Comparison of ENCODE assay signal across 30 cellular contexts in the genomic region with DNA sequence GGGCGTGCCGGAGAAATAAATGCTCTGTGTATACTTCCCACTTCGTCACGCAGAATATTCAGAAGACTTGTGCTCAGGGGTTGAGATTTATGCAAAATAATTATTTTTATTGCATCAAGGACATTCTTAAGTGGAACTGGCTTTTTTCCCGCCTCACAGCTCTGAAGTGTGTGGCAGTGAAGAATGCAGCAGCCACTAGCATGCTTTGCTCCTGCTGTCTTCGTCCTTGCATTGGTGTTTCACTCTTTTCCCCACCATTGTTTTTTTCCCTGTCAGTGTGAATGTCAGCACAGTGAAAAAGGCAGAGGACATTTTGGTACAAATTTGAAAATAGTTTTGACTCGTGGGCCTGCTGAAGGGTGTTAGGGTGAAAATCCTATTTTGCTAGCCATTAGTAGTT.
DNase-seq lines count a peak whose midpoint lies in the region; ATAC-seq, FAIRE-seq and TF ChIP-seq lines count a peak whose summit lies in the region.
"Had no signal": no experiment of that assay in that cellular context is flagged by ENCODE, and none has a peak within 500 bp of the region (broad histone marks: within the 10 kb centered on the region; RNA-seq: fewer than 3 reads in every experiment).

No MANE protein-coding gene starts in this region.

- H3K4me3 ChIP-seq in cardiac muscle cell (no peak overlapping the region), left ventricle myocardium inferior (no peak overlapping the region), SK-N-MC (peak overlapping the region; percentile 43; the same call in 1 of the 2 replicates), lower lobe of right lung (no peak overlapping the region)
- H3K4me3 ChIP-seq: BLaER1, PC-9 had no signal

- peak; percentile 9 to 35 for ATAC-seq in lower lobe of right lung

- H3K27ac ChIP-seq in cardiac muscle cell (peak overlapping the region; percentile 26), left ventricle myocardium inferior (replicated peaks) (no peak overlapping the region), SK-N-MC (peak overlapping the region; percentile 64), lower lobe of right lung (no peak overlapping the region)
- H3K27ac ChIP-seq: BLaER1, PC-9 had no signal

- FAIRE-seq in HTR-8/SVneo (lab: Jason Lieb, UNC): no peak
- FAIRE-seq: A204.1, D721Med, GM12891 had no signal

- H3K4me1 ChIP-seq in cardiac muscle cell (ENCODE audit: low read depth) (peaks cover 9% of the 10 kb centered on the region), left ventricle myocardium inferior (peaks cover 44% of the 10 kb centered on the region), lower lobe of right lung (peaks cover 16% of the 10 kb centered on the region)

- DNase-seq in cardiac muscle cell (ENCODE audit: low read depth in 1 of 2, low spot score in 1 of 2) (peak in 1 of 2 donors; percentile 26), left ventricle myocardium inferior (no peak), SK-N-MC (ENCODE audit: low read depth, low spot score) (no peak), lower lobe of right lung (no peak), GM10266 (ENCODE audit: extremely low spot score) (no peak), activated gamma-delta T cell (lab: John Stamatoyannopoulos, UW) (no peak), HTR-8/SVneo (ENCODE audit: insufficient read length, low spot score) (no peak)
- DNase-seq: CD4-positive, alpha-beta T cell; DMS53; EL; GDM1; HCEC 1CT; IMR-90; KG1; MM.1S; NCI-H1092; NCI-H1417 treated with DMSO at 0.1 percent for 48 hours; NCI-H1694 treated with DMSO at 0.1 percent for 48 hours; NCI-H2081; NCI-H2171 treated with DMSO at 0.1 percent for 48 hours; NCI-H345; NCI-H524; NCI-H774; NK-92 treated with Interleukin-12 subunit alpha and Interleukin-12 subunit beta, amount 100 ng/mL, for 24 hours; PC-9; SHP77 had no signal

- TF ChIP-seq CTCF in cardiac muscle cell (IDR thresholded peaks at IDR 0.05; ENCODE audit: low read depth, low read length) (no peak), left ventricle myocardium inferior (IDR thresholded peaks at IDR 0.05; ENCODE audit: borderline replicate concordance) (no peak), lower lobe of right lung (IDR thresholded peaks at IDR 0.05) (no peak), GM10266 (IDR thresholded peaks at IDR 0.05; ENCODE audit: control insufficient read depth, insufficient read depth, low read depth, missing control alignments) (no peak)

- no peak overlapping the region for H3K9ac ChIP-seq in SK-N-MC (ENCODE audit: insufficient read length)
- H3K9ac ChIP-seq: BLaER1 had no signal

- intact Hi-C loops in left ventricle myocardium inferior (cut with micrococcal nuclease) (no loop called here), lower lobe of right lung (cut with DNase I) (no loop called here)

- H3K27me3 ChIP-seq in cardiac muscle cell (no peaks in the 10 kb centered on the region), left ventricle myocardium inferior (ENCODE audit: low read depth) (no peaks in the 10 kb centered on the region), lower lobe of right lung (ENCODE audit: low read depth) (no peaks in the 10 kb centered on the region)
- H3K27me3 ChIP-seq: BLaER1 had no signal

- H3K9me3 ChIP-seq in cardiac muscle cell (ENCODE audit: low read depth) (no peaks in the 10 kb centered on the region), left ventricle myocardium inferior (replicated peaks) (no peaks in the 10 kb centered on the region), SK-N-MC (ENCODE audit: low read depth, low read length) (no peaks in the 10 kb centered on the region), lower lobe of right lung (no peaks in the 10 kb centered on the region)
- H3K9me3 ChIP-seq: BLaER1 had no signal

- H3K36me3 ChIP-seq in cardiac muscle cell (no peaks in the 10 kb centered on the region), left ventricle myocardium inferior (peaks cover 4% of the 10 kb centered on the region), SK-N-MC (ENCODE audit: insufficient read depth, low read length) (no peaks in the 10 kb centered on the region), lower lobe of right lung (peaks cover 4% of the 10 kb centered on the region)

Comparison
In these comparisons a context has a peak if more than half of its experiments do, and no peak if none do; other contexts are left out.
1. H3K27ac ChIP-seq: peak in cardiac muscle cell (single experiment) and SK-N-MC (single experiment); none in left ventricle myocardium inferior (single experiment) and lower lobe of right lung (single experiment).